ENCODE assay signal across 8 cellular contexts in the genomic region with DNA sequence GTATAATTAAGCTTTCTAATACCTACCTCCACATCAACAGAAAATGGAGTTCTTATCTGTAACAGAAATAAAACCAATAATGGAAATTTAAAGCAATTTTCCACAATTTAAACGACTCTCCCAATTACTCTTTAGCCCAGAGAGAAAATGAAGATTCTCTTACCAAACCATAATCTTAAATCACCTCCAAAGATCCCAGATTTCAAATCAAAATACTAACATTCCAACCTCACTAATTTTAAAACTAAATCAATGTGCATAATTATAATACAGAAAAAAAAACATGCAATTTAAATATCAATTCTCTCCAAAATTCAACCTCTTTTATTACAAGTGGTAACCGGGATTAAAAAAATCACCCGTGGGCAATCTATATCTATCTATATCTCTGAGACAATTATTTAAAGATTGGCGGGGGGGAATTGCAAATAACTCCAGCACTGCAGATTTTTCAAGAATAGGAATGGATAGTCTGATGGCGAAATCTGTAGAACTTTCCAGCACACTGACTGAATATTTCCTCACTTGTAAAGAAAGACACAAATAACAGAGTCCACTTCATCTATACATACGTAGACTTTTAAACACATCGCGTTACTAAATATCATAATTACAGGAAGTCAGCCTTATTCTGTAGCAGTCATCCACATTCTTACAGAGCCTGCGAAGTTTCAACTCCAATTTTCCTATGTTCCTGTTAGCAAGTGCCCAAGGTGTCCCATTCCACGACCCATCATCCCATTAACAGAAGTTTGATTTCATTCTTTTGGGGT. TPM values are rescaled to one million over a fixed set of nuclear protein-coding genes. Genes with fewer than 3 reads are reported as not detected.
DNase-seq lines count a peak whose midpoint lies in the region; ATAC-seq and TF ChIP-seq lines count a peak whose summit lies in the region.

No MANE protein-coding gene starts in this region.

- no peaks in the 10 kb centered on the region for H3K9me3 Mint-ChIP-seq in activated CD4-positive, alpha-beta memory T cell treated with anti-CD3 and anti-CD28 coated beads, Interleukin-2, amount 10 ng/mL, durations not matched to agents 7 days and 5 days

- H3K27me3 ChIP-seq in heart right ventricle (no peaks in the 10 kb centered on the region), right cardiac atrium (ENCODE audit: control insufficient read depth, insufficient read depth) (no peaks in the 10 kb centered on the region), skeletal muscle tissue (ENCODE audit: control insufficient read depth in 3 of 3, insufficient read depth in 3 of 3, low read length in 3 of 3) (no peaks in the 10 kb centered on the region)

- H3K9ac ChIP-seq in skeletal muscle tissue (ENCODE audit: low read depth in 1 of 3, low read length in 3 of 3): peak overlapping the region; percentile 97 to 100 (median 98)

- intact Hi-C loops in heart right ventricle (cut with DNase I): loop anchor here in 4 of 10 donors (5.0 to 10.0 kb wide), 4 partner anchors 187 to 261 kb away; a partner anchor contains a TSS
- intact Hi-C loops in left ventricle myocardium superior (cut with micrococcal nuclease): no loop called here
- intact Hi-C loops in right cardiac atrium (cut with DNase I): no loop called here

- H3K27ac Mint-ChIP-seq in activated CD4-positive, alpha-beta memory T cell treated with anti-CD3 and anti-CD28 coated beads, Interleukin-2, amount 10 ng/mL, durations not matched to agents 7 days and 5 days: peak overlapping the region; percentile 92

- 4 to 5% methylated on average over 10 of the region's 10 CpGs for WGBS in heart right ventricle, 2 donors
- 4% methylated on average over 10 of the region's 10 CpGs for WGBS in right cardiac atrium

- H3K9me3 ChIP-seq in heart right ventricle: no peaks in the 10 kb centered on the region
- no peaks in the 10 kb centered on the region for H3K9me3 ChIP-seq in right cardiac atrium (ENCODE audit: control insufficient read depth, low read length)
- no peaks in the 10 kb centered on the region for H3K9me3 ChIP-seq in skeletal muscle tissue (ENCODE audit: control insufficient read depth in 3 of 3, low read length in 3 of 3)

- peak overlapping the region; percentile 94 to 99 (median 98) for H3K27ac ChIP-seq in heart right ventricle
- no peak overlapping the region for H3K27ac ChIP-seq in right cardiac atrium (ENCODE audit: low read length)
- peak overlapping the region; percentile 99 for H3K27ac ChIP-seq in skeletal muscle tissue (ENCODE audit: low read depth, low read length)

- DNase-seq in heart right ventricle (no peak), left ventricle myocardium superior (no peak), right cardiac atrium (no peak), nucleus accumbens (lab: John Stamatoyannopoulos, UW) (no peak), NCI-H774 (lab: John Stamatoyannopoulos, UW) (no peak)
- DNase-seq in activated CD4-positive, alpha-beta memory T cell treated with anti-CD3 and anti-CD28 coated beads, Interleukin-2, amount 10 ng/mL, durations not matched to agents 7 days and 5 days: no peak

- TF ChIP-seq CTCF in heart right ventricle (IDR thresholded peaks at IDR 0.05): no peak

- POLR2A ChIA-PET in activated CD4-positive, alpha-beta memory T cell treated with anti-CD3 and anti-CD28 coated beads, Interleukin-2, amount 10 ng/mL, durations not matched to agents 7 days and 5 days (lab: Charles Lee): interaction anchor here (1.5 to 2.8 kb wide), 2 partner anchors 188 to 258 kb away, joined by 6 to 12 read pairs; a partner anchor contains a TSS

- ATAC-seq in heart right ventricle (no peak), left ventricle myocardium superior (no peak), right cardiac atrium (no peak), GM21423 (IDR thresholded peaks at IDR 0.05; ENCODE audit: unreplicated experiment) (no peak)

- H3K27me3 Mint-ChIP-seq in activated CD4-positive, alpha-beta memory T cell treated with anti-CD3 and anti-CD28 coated beads, Interleukin-2, amount 10 ng/mL, durations not matched to agents 7 days and 5 days: no peaks in the 10 kb centered on the region

- peaks cover 35% of the 10 kb centered on the region for H3K36me3 Mint-ChIP-seq in activated CD4-positive, alpha-beta memory T cell treated with anti-CD3 and anti-CD28 coated beads, Interleukin-2, amount 10 ng/mL, durations not matched to agents 7 days and 5 days (ENCODE audit: low read depth)

- CTCF ChIA-PET in activated CD4-positive, alpha-beta memory T cell treated with anti-CD3 and anti-CD28 coated beads, Interleukin-2, amount 10 ng/mL, durations not matched to agents 7 days and 5 days (lab: Charles Lee): no interaction called here

- H3K4me3 Mint-ChIP-seq in activated CD4-positive, alpha-beta memory T cell treated with anti-CD3 and anti-CD28 coated beads, Interleukin-2, amount 10 ng/mL, durations not matched to agents 7 days and 5 days: peak overlapping the region; percentile 94

- H3K36me3 ChIP-seq in heart right ventricle (peaks cover 0 to 25% (median 0%) of the 10 kb centered on the region in 9 donors), skeletal muscle tissue (ENCODE audit: control insufficient read depth in 3 of 3, insufficient read depth in 3 of 3, low read length in 3 of 3) (peaks cover 0 to 4% (median 0%) of the 10 kb centered on the region in 3 donors)

- H3K4me1 ChIP-seq in heart right ventricle (peaks cover 2 to 56% (median 34%) of the 10 kb centered on the region in 9 donors), right cardiac atrium (ENCODE audit: control insufficient read depth, insufficient read depth, low read length) (peaks cover 3% of the 10 kb centered on the region), skeletal muscle tissue (ENCODE audit: control insufficient read depth in 3 of 3, insufficient read depth in 3 of 3, low read length in 3 of 3) (peaks cover 3 to 13% (median 11%) of the 10 kb centered on the region in 3 donors)

- peak overlapping the region; percentile 76 to 98 (median 94) for H3K4me3 ChIP-seq in heart right ventricle
- H3K4me3 ChIP-seq in right cardiac atrium (ENCODE audit: low read length): peak overlapping the region; percentile 53
- peak overlapping the region; percentile 85 to 93 (median 92) for H3K4me3 ChIP-seq in skeletal muscle tissue (ENCODE audit: low read length in 3 of 3)

- peaks cover 49% of the 10 kb centered on the region for H3K4me1 Mint-ChIP-seq in activated CD4-positive, alpha-beta memory T cell treated with anti-CD3 and anti-CD28 coated beads, Interleukin-2, amount 10 ng/mL, durations not matched to agents 7 days and 5 days

RNA-seq across cellular contexts. Expression of a gene that starts 1.3 kb away (rescaled TPM):
- total RNA-seq in heart right ventricle (10 to 100 TPM; 23.3 to 42.1 (median 32.3) TPM), left ventricle myocardium superior (28.3 TPM), right cardiac atrium (10 to 100 TPM; 33.2 to 37.0 (median 34.5) TPM), skeletal muscle tissue (64.7 TPM)
- polyA plus RNA-seq in heart right ventricle (10 to 100 TPM in 1 of 2 donors, 1 to 10 TPM in 1; 10.0 to 18.5 TPM), right cardiac atrium (14.0 TPM)
- 10 to 100 TPM; 64.2 to 65.2 TPM for total RNA-seq in activated CD4-positive, alpha-beta memory T cell treated with anti-CD3 and anti-CD28 coated beads, Interleukin-2, amount 10 ng/mL, durations not matched to agents 7 days and 5 days

RNA-seq across cellular contexts. Expression of a gene that starts 35.5 kb away (rescaled TPM):
- total RNA-seq in heart right ventricle: 100 to 1,000 TPM in 8 of 10 donors, 10 to 100 TPM in 2; 86.5 to 302 (median 175) TPM
- 10 to 100 TPM; 27.1 to 67.2 TPM for polyA plus RNA-seq in heart right ventricle
- 107 TPM for total RNA-seq in left ventricle myocardium superior
- total RNA-seq in activated CD4-positive, alpha-beta memory T cell treated with anti-CD3 and anti-CD28 coated beads, Interleukin-2, amount 10 ng/mL, durations not matched to agents 7 days and 5 days: not detected
- 100 to 1,000 TPM in 1 of 4 donors, 10 to 100 TPM in 3; 81.6 to 134 (median 84.8) TPM for total RNA-seq in right cardiac atrium
- polyA plus RNA-seq in right cardiac atrium: 27.2 TPM
- total RNA-seq in skeletal muscle tissue: 57.4 TPM

Comparison
In these comparisons a context has a peak if more than half of its experiments do, and no peak if none do; other contexts are left out.
1. RNA of a gene that starts 35.5 kb away (total RNA-seq): 86.5 to 302 TPM in heart right ventricle, 107 TPM in left ventricle myocardium superior (single experiment), 81.6 to 134 TPM in right cardiac atrium and 57.4 TPM in skeletal muscle tissue (single experiment); not detected in activated CD4-positive, alpha-beta memory T cell treated with anti-CD3 and anti-CD28 coated beads, Interleukin-2, amount 10 ng/mL, durations not matched to agents 7 days and 5 days; every median in the first group is over 10 times any median in the second.
2. Peak in every context shown above with its lines, with median percentiles within 50 percentile points of each other: H3K4me3 ChIP-seq.